14 cellular contexts compared by ENCODE assay signal in genomic region chr13:25977216-25977615, GRCh38.
A peak's percentile ranks its signal among the peaks of the same experiment; 100 is the strongest.
DNase-seq lines count a peak whose midpoint lies in the region; ATAC-seq and TF ChIP-seq lines count a peak whose summit lies in the region.
"Had no signal": no experiment of that assay in that cellular context is flagged by ENCODE, and none has a peak within 500 bp of the region (broad histone marks: within the 10 kb centered on the region; RNA-seq: fewer than 3 reads in every experiment).

No MANE protein-coding gene starts in this region.

- H3K36me3 Mint-ChIP-seq in GM23338 (ENCODE audit: low read depth) (no peaks in the 10 kb centered on the region), brain (no peaks in the 10 kb centered on the region)

- H3K9me2 ChIP-seq in GM23338 (ENCODE audit: insufficient read depth), result no peaks in the 10 kb centered on the region

- no peaks in the 10 kb centered on the region for H3K27me3 ChIP-seq in GM23338 (ENCODE audit: insufficient read depth)
- H3K27me3 ChIP-seq in HAP-1 (ENCODE audit: low read depth), result no peaks in the 10 kb centered on the region
- no peaks in the 10 kb centered on the region for H3K27me3 ChIP-seq in brain microvascular endothelial cell (replicated peaks)
- H3K27me3 ChIP-seq: cardiac muscle cell, gastrocnemius medialis had no signal

- H3K9me3 Mint-ChIP-seq in GM23338 (no peaks in the 10 kb centered on the region), brain (peaks cover 0 to 1% (median 0%) of the 10 kb centered on the region in 5 experiments)

- H3K4me3 ChIP-seq in GM23338, result no peak overlapping the region
- H3K4me3 ChIP-seq in mesodermal cell (ENCODE audit: extremely low read depth, insufficient read depth, low read length, poor library complexity, severe bottlenecking), result no peak overlapping the region
- H3K4me3 ChIP-seq in HAP-1, result no peak overlapping the region
- H3K4me3 ChIP-seq in brain microvascular endothelial cell (ENCODE audit: low read depth, low read length), result no peak overlapping the region
- H3K4me3 ChIP-seq: cardiac muscle cell, gastrocnemius medialis had no signal

- H3K4me3 Mint-ChIP-seq in GM23338, result peak overlapping the region; percentile 57
- peak overlapping the region in 2 of 5 experiments; percentile 8 to 60 for H3K4me3 Mint-ChIP-seq in brain

- in situ Hi-C loops in HAP-1 (cut with MboI; ENCODE audit: low sequenced_read_pairs), result no loop called here
- in situ Hi-C loops in brain microvascular endothelial cell (cut with HindIII; ENCODE audit: low pct_ligation_motif_present, low sequenced_read_pairs), result no loop called here

- H3K4me1 Mint-ChIP-seq in GM23338 (peaks cover 71% of the 10 kb centered on the region), brain (peaks cover 31% of the 10 kb centered on the region)

- H3K27me3 Mint-ChIP-seq in GM23338 (ENCODE audit: insufficient read depth, low read depth, poor library complexity) (peaks cover 21% of the 10 kb centered on the region), brain (peaks cover 8% of the 10 kb centered on the region)

- peak; percentile 93 for DNase-seq in GM23338 (ENCODE audit: low spot score)
- peak; percentile 24 for DNase-seq in NCI-H2107 (lab: John Stamatoyannopoulos, UW)
- DNase-seq in activated CD4-positive, alpha-beta T cell treated with anti-CD3 and anti-CD28 coated beads for 48 hours, result no peak
- DNase-seq in HAP-1 (ENCODE audit: low spot score in 2 of 2), result no peak
- no peak for DNase-seq in brain microvascular endothelial cell
- DNase-seq: activated CD8-positive, alpha-beta memory T cell treated with anti-CD3 and anti-CD28 coated beads, Interleukin-2, amount 50 U/mL, for 48 hours; Caco-2; gastrocnemius medialis; stimulated activated CD4-positive, alpha-beta T cell treated with anti-CD3 and anti-CD28 coated beads, Interleukin-12 subunit alpha, Interleukin-12 subunit beta, amount 100 ng/mL, for 4 hours had no signal

- H3K27ac Mint-ChIP-seq in GM23338 (peak overlapping the region; percentile 98), brain (peak overlapping the region in 3 of 5 experiments; percentile 17 to 90 (median 20))

- H2AFZ ChIP-seq in GM23338, result no peak overlapping the region

- H3K79me2 ChIP-seq in GM23338 (replicated peaks; ENCODE audit: insufficient read depth), result no peaks in the 10 kb centered on the region

- peaks cover 11% of the 10 kb centered on the region for H3F3A ChIP-seq in GM23338 (replicated peaks; ENCODE audit: low read depth)

- WGBS in mesodermal cell (ENCODE audit: insufficient coverage in 2 of 2), 2 experiments, result 10 to 20% methylated on average over 5 to 10 of the region's 10 CpGs

- H3K4me1 ChIP-seq in GM23338 (ENCODE audit: insufficient read depth), result peaks cover 56% of the 10 kb centered on the region
- peaks cover 20% of the 10 kb centered on the region for H3K4me1 ChIP-seq in mesodermal cell (ENCODE audit: control insufficient read depth, insufficient read depth, low read length, poor library complexity, severe bottlenecking)
- peaks cover 12% of the 10 kb centered on the region for H3K4me1 ChIP-seq in HAP-1

- H3K27ac ChIP-seq in GM23338 (ENCODE audit: low read depth), result peak overlapping the region; percentile 87
- peak overlapping the region; percentile 41 for H3K27ac ChIP-seq in mesodermal cell (ENCODE audit: low read depth, low read length, severe bottlenecking)
- H3K27ac ChIP-seq in brain microvascular endothelial cell, result no peak overlapping the region
- H3K27ac ChIP-seq: cardiac muscle cell, gastrocnemius medialis, KMS-11 had no signal

- H3K4me2 ChIP-seq in GM23338, result no peak overlapping the region
- H3K4me2 ChIP-seq: KMS-11 had no signal

- H3K36me3 ChIP-seq in GM23338 (ENCODE audit: insufficient read depth) (no peaks in the 10 kb centered on the region), mesodermal cell (ENCODE audit: control insufficient read depth, insufficient read depth, low read length) (no peaks in the 10 kb centered on the region), HAP-1 (replicated peaks) (no peaks in the 10 kb centered on the region), brain microvascular endothelial cell (replicated peaks) (no peaks in the 10 kb centered on the region)
- H3K36me3 ChIP-seq: cardiac muscle cell, gastrocnemius medialis had no signal

- ATAC-seq in GM23338 (peak; percentile 72), HG02759 (IDR thresholded peaks at IDR 0.05; ENCODE audit: unreplicated experiment) (no peak)
- ATAC-seq: gastrocnemius medialis had no signal

- H3K9me3 ChIP-seq in mesodermal cell (ENCODE audit: control insufficient read depth, low read length) (no peaks in the 10 kb centered on the region), HAP-1 (no peaks in the 10 kb centered on the region)
- H3K9me3 ChIP-seq: Caco-2, gastrocnemius medialis had no signal

- H4K20me1 ChIP-seq in GM23338 (replicated peaks; ENCODE audit: insufficient read depth), result no peaks in the 10 kb centered on the region

- TF ChIP-seq CTCF in GM23338 (conservative IDR thresholded peaks at IDR 0.05; ENCODE audit: low read depth in 2 of 2) (no peak), brain (conservative IDR thresholded peaks at IDR 0.05) (no peak), brain microvascular endothelial cell (IDR thresholded peaks at IDR 0.05; ENCODE audit: low read depth, low read length, missing control alignments) (no peak)

TF ChIP-seq in GM23338, 12 proteins besides CTCF, POLR2A, EP300 and RAD21 (continues in another document):
- TF ChIP-seq ZNF114 (CRISPR knock-in tag; IDR thresholded peaks at IDR 0.05), result no peak
- TF ChIP-seq EZH2 (IDR thresholded peaks at IDR 0.05; ENCODE audit: low read depth, unreplicated experiment), result no peak
- TF ChIP-seq ETS1 (IDR thresholded peaks at IDR 0.05), result peak; percentile 51; the same call in 1 of the 2 replicates
- TF ChIP-seq POLR2AphosphoS5 (IDR thresholded peaks at IDR 0.05; ENCODE audit: low read depth), result 0 out of 2 replicates have a peak, but pooled peaks have one; percentile 28
- no peak for TF ChIP-seq REST (IDR thresholded peaks at IDR 0.05; ENCODE audit: unreplicated experiment)

Comparison
In these comparisons a context has a peak if more than half of its experiments do, and no peak if none do; other contexts are left out.
1. DNase-seq: peak in GM23338 (single experiment) and NCI-H2107 (single experiment); none in activated CD4-positive, alpha-beta T cell treated with anti-CD3 and anti-CD28 coated beads for 48 hours (single experiment), HAP-1 (0 of 2) and brain microvascular endothelial cell (single experiment).